1 cellular context compared by ENCODE assay signal in the genomic region with DNA sequence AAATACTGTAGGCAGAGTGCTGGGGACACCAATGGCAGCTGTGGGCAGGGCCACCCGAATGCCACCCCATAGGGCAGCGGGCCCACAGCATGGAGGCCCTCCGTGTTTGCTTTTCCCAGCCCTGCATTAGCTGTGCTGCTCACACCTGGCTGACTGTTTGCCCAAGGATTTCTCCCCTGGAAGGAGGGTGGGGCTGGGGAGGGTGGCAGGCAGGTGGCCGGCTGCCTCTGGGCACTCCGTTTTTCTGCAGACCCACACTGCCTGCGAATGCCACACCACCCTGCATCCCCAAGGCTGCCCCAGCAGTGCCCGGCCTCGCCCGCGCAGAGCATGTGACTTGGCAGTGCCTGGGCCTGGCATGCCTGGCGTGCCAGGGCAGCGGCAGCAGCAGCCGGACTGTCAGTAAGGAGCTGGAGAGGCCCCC.
TF ChIP-seq lines count a peak whose summit lies in the region.

No MANE protein-coding gene starts in this region.

TF ChIP-seq in A549, 52 proteins besides CTCF, POLR2A, EP300 and RAD21 (continued from another document):
- TF ChIP-seq, protein P1, sequence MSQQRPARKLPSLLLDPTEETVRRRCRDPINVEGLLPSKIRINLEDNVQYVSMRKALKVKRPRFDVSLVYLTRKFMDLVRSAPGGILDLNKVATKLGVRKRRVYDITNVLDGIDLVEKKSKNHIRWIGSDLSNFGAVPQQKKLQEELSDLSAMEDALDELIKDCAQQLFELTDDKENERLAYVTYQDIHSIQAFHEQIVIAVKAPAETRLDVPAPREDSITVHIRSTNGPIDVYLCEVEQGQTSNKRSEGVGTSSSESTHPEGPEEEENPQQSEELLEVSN (IDR thresholded peaks at IDR 0.05; ENCODE audit: borderline replicate concordance, low read depth): peak; percentile 91
- TF ChIP-seq JUN (IDR thresholded peaks at IDR 0.05) (peak in 1 of 2 experiments; percentile 62; a peak in 1 of 5 replicates), MYC (IDR thresholded peaks at IDR 0.05; ENCODE audit: borderline replicate concordance, low read length) (no peak), KDM5A (IDR thresholded peaks at IDR 0.05) (no peak), GATA3 (IDR thresholded peaks at IDR 0.05; ENCODE audit: borderline replicate concordance) (no peak), NFE2L2 (conservative IDR thresholded peaks at IDR 0.05; ENCODE audit: low read length) (no peak), RCOR1 (IDR thresholded peaks at IDR 0.05; ENCODE audit: low read depth, low read length) (no peak), FOSB (CRISPR knock-in tag; IDR thresholded peaks at IDR 0.05) (no peak)
